ENCODE assay signal across 10 cellular contexts in the genomic region with DNA sequence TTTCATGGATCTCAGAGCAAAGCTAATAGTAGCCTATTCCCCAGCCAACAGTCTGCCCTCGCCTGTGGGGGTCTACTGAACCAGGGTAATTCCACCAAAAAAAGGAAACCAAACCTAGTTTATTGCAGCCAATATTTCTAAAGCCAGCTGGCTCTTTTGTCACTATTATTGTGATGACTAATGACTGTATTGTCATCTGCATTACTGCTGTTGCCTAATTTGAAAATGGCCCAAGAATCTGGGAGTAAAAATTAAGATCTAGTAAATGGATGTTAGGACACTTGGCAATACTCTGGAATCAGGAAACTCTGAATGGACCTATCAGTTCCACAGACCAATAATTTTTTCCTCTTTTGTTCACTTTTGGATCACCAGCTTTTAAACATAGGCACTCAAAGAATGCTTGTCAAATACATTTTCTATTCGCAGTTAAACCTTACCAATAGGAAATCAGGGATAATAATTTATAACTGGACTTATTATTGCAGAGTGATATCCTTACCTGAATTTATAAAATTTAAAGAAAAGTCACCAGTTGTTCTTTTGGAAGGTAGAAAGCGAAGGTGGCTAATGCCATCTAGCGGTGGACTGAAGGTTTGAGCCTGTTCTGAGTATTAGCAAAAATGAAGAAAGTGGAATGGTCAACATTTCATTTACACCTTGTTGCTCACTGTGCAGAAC.
DNase-seq lines count a peak whose midpoint lies in the region; ATAC-seq and TF ChIP-seq lines count a peak whose summit lies in the region.
"Had no signal": no experiment of that assay in that cellular context is flagged by ENCODE, and none has a peak within 500 bp of the region (broad histone marks: within the 10 kb centered on the region; RNA-seq: fewer than 3 reads in every experiment).

No MANE protein-coding gene starts in this region.

- CTCF ChIA-PET in HEK293T (lab: Yijun Ruan, JAX) = interaction anchor here (0.6 to 1.5 kb wide), 3 partner anchors 10 to 1273 kb away, joined by 3 to 4 read pairs (median 4); no protein-coding TSS in a partner anchor

- H3K9ac ChIP-seq in adipocyte (ENCODE audit: low read length) (no peak overlapping the region), smooth muscle cell (ENCODE audit: low read depth) (no peak overlapping the region)

- H3K9me3 ChIP-seq in adipocyte (ENCODE audit: control insufficient read depth, low read length) = no peaks in the 10 kb centered on the region
- H3K9me3 ChIP-seq in right atrium auricular region = no peaks in the 10 kb centered on the region
- H3K9me3 ChIP-seq in smooth muscle cell (replicated peaks; ENCODE audit: low read depth) = no peaks in the 10 kb centered on the region
- H3K9me3 ChIP-seq: SJSA1 had no signal

- WGBS in smooth muscle cell (ENCODE audit: low lambda C conversion rate) = 14% methylated on average over 4 of the region's 4 CpGs

- no peaks in the 10 kb centered on the region for H4K20me1 ChIP-seq in smooth muscle cell (ENCODE audit: low read depth)

- no peaks in the 10 kb centered on the region for H3F3A ChIP-seq in smooth muscle cell (ENCODE audit: low read depth)

- H3K4me3 ChIP-seq in adipocyte (ENCODE audit: low read length) = no peak overlapping the region
- no peak overlapping the region for H3K4me3 ChIP-seq in right atrium auricular region
- H3K4me3 ChIP-seq in smooth muscle cell = no peak overlapping the region
- no peak overlapping the region for H3K4me3 ChIP-seq in H7 (ENCODE audit: insufficient read depth, low read depth, low read length)
- H3K4me3 ChIP-seq: SJSA1, skin epidermis had no signal

- H3K36me3 ChIP-seq in adipocyte (ENCODE audit: control insufficient read depth, insufficient read depth, low read length, severe bottlenecking) = no peaks in the 10 kb centered on the region
- H3K36me3 ChIP-seq in right atrium auricular region = no peaks in the 10 kb centered on the region
- no peaks in the 10 kb centered on the region for H3K36me3 ChIP-seq in smooth muscle cell (ENCODE audit: low read depth)
- H3K36me3 ChIP-seq in H7 (replicated peaks; ENCODE audit: control insufficient read depth, insufficient read depth, low read length) = no peaks in the 10 kb centered on the region
- H3K36me3 ChIP-seq: SJSA1 had no signal

- peak; percentile 56 for DNase-seq in COLO829 (ENCODE audit: low spot score)
- DNase-seq in HEK293T (ENCODE audit: extremely low spot score) = peak; percentile 43
- DNase-seq in NOMO-1 (lab: John Stamatoyannopoulos, UW; ENCODE audit: unreplicated experiment in 2 of 2) = peak; percentile 9 to 25
- peak; percentile 75 for DNase-seq in adipocyte (ENCODE audit: low read depth)
- no peak for DNase-seq in right atrium auricular region (ENCODE audit: low spot score)
- DNase-seq in smooth muscle cell (lab: John Stamatoyannopoulos, UW; ENCODE audit: unreplicated experiment) = no peak
- no peak for DNase-seq in H7

- TF ChIP-seq CTCF in right atrium auricular region (IDR thresholded peaks at IDR 0.05) (peak; percentile 47 to 88), smooth muscle cell (IDR thresholded peaks at IDR 0.05; ENCODE audit: borderline replicate concordance, insufficient read depth, poor library complexity, severe bottlenecking) (peak; percentile 81)

- ATAC-seq in HG02884 (IDR thresholded peaks at IDR 0.05; ENCODE audit: unreplicated experiment) = no peak

- no peak overlapping the region for H2AFZ ChIP-seq in smooth muscle cell (ENCODE audit: low read depth)

- H3K79me2 ChIP-seq in smooth muscle cell (ENCODE audit: low read depth) = no peaks in the 10 kb centered on the region

- H3K4me2 ChIP-seq in smooth muscle cell = no peak overlapping the region

- H3K27ac ChIP-seq in right atrium auricular region (no peak overlapping the region), smooth muscle cell (ENCODE audit: low read depth) (no peak overlapping the region)
- H3K27ac ChIP-seq: SJSA1 had no signal

- H3K4me1 ChIP-seq in adipocyte (ENCODE audit: control insufficient read depth, insufficient read depth, low read length) (peaks cover 34% of the 10 kb centered on the region), right atrium auricular region (no peaks in the 10 kb centered on the region), smooth muscle cell (ENCODE audit: low read depth) (no peaks in the 10 kb centered on the region)
- H3K4me1 ChIP-seq: SJSA1 had no signal

- POLR2A ChIA-PET in HEK293T (lab: Yijun Ruan, JAX) = no interaction called here

- no peaks in the 10 kb centered on the region for H3K27me3 ChIP-seq in adipocyte (replicated peaks; ENCODE audit: control insufficient read depth, insufficient read depth, low read length)
- no peaks in the 10 kb centered on the region for H3K27me3 ChIP-seq in right atrium auricular region
- no peaks in the 10 kb centered on the region for H3K27me3 ChIP-seq in smooth muscle cell (ENCODE audit: low read depth)
- H3K27me3 ChIP-seq in H7 (ENCODE audit: control insufficient read depth, insufficient read depth, low read length) = no peaks in the 10 kb centered on the region
- H3K27me3 ChIP-seq: SJSA1 had no signal

TF ChIP-seq in HEK293T, 16 proteins besides CTCF, POLR2A, EP300 and RAD21:
- TF ChIP-seq ARNT (IDR thresholded peaks at IDR 0.05) = no peak
- TF ChIP-seq SUZ12 (IDR thresholded peaks at IDR 0.05) = no peak
- no peak for TF ChIP-seq L3MBTL2 (conservative IDR thresholded peaks at IDR 0.05)
- TF ChIP-seq FOXM1 (IDR thresholded peaks at IDR 0.05; ENCODE audit: borderline replicate concordance) = no peak
- TF ChIP-seq, protein P1, sequence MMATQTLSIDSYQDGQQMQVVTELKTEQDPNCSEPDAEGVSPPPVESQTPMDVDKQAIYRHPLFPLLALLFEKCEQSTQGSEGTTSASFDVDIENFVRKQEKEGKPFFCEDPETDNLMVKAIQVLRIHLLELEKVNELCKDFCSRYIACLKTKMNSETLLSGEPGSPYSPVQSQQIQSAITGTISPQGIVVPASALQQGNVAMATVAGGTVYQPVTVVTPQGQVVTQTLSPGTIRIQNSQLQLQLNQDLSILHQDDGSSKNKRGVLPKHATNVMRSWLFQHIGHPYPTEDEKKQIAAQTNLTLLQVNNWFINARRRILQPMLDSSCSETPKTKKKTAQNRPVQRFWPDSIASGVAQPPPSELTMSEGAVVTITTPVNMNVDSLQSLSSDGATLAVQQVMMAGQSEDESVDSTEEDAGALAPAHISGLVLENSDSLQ (IDR thresholded peaks at IDR 0.05) = no peak
- TF ChIP-seq ZNF384 (IDR thresholded peaks at IDR 0.05) = no peak
- no peak for TF ChIP-seq LEF1 (IDR thresholded peaks at IDR 0.05; ENCODE audit: borderline replicate concordance)

Comparison
In these comparisons a context has a peak if more than half of its experiments do, and no peak if none do; other contexts are left out.
1. DNase-seq: peak in COLO829 (single experiment), HEK293T (single experiment), NOMO-1 (2 of 2) and adipocyte (single experiment); none in right atrium auricular region (single experiment), smooth muscle cell (single experiment) and H7 (single experiment).